8 cellular contexts compared by ENCODE assay signal in the genomic region with DNA sequence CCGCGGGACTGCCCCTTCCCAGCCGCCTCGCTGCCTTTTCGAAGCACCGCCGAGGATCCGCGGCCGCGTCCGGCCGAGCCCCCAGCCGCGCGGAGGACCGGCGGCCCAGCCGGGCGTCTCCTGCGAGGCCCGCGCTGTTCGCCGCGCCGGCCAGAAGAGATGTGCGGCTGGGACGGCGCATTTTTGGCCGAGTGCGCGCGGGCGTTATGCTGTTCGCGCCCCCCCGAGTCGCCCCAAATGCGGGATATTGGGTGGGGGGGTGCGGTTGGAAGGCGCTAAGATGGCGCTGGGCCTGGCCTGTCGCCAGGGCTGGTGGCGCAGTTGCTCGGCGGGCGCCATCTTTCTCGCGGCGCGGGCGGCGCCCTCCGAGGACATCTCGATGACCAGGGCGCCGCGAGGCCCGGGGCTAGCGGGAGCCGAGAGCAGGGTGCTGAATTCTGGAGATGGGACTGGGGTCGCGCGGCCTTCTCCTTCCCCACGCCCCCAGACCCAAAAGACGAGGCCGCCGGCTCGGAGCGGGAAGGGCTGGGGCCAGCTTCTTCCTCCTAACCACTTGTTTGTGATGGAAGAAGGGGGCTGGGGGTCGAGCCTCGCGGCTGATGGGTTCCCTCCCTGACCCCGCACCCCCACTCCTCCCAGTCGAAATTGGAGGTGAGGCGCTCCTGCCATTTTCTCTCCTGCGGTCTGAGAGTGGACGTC. TPM values are rescaled to one million over a fixed set of nuclear protein-coding genes. Genes with fewer than 3 reads are reported as not detected.
A peak's percentile ranks its signal among the peaks of the same experiment; 100 is the strongest.
DNase-seq lines count a peak whose midpoint lies in the region; ATAC-seq, FAIRE-seq and TF ChIP-seq lines count a peak whose summit lies in the region.

No MANE protein-coding gene starts in this region.

- H3K79me2 ChIP-seq in MM.1S (ENCODE audit: low read length), result peaks cover 62% of the 10 kb centered on the region
- peaks cover 50% of the 10 kb centered on the region for H3K79me2 ChIP-seq in astrocyte (ENCODE audit: insufficient read depth, low read length)

- intact Hi-C loops in CD14-positive monocyte (cut with micrococcal nuclease), result loop anchor here (2.0 to 10.0 kb wide), 2 partner anchors 37 to 59 kb away; a partner anchor contains a TSS

- peak overlapping the region in 5 of 7 donors; percentile 92 to 99 (median 98) for H3K27ac Mint-ChIP-seq in CD14-positive monocyte
- peak overlapping the region; percentile 99 for H3K27ac Mint-ChIP-seq in astrocyte (ENCODE audit: unreplicated experiment)

- H3K4me3 Mint-ChIP-seq in CD14-positive monocyte, result no peak overlapping the region
- peak overlapping the region; percentile 97 for H3K4me3 Mint-ChIP-seq in astrocyte (ENCODE audit: unreplicated experiment)

- H3K9me2 ChIP-seq in MM.1S (replicated peaks; ENCODE audit: insufficient read depth, low read length), result no peaks in the 10 kb centered on the region

- ATAC-seq in GM19455 (IDR thresholded peaks at IDR 0.05; ENCODE audit: unreplicated experiment) (peak; percentile 46), HG02884 (IDR thresholded peaks at IDR 0.05; ENCODE audit: unreplicated experiment) (no peak)

- peaks cover 13% of the 10 kb centered on the region for H3K4me1 Mint-ChIP-seq in CD14-positive monocyte
- peaks cover 12% of the 10 kb centered on the region for H3K4me1 Mint-ChIP-seq in astrocyte (ENCODE audit: low read depth, unreplicated experiment)

- peaks cover 9% of the 10 kb centered on the region for H3K4me1 ChIP-seq in MM.1S (ENCODE audit: low read length)
- H3K4me1 ChIP-seq in astrocyte (ENCODE audit: insufficient read depth, low read length), result peaks cover 11% of the 10 kb centered on the region

- H3K4me2 ChIP-seq in MM.1S (ENCODE audit: low read depth, low read length) (peak overlapping the region; percentile 75), astrocyte (ENCODE audit: low read length) (peak overlapping the region; percentile 91)

- TF ChIP-seq CTCF in CD14-positive monocyte (IDR thresholded peaks at IDR 0.05) (no peak), MM.1S (IDR thresholded peaks at IDR 0.05; ENCODE audit: low read length) (no peak), astrocyte (IDR thresholded peaks at IDR 0.05; ENCODE audit: insufficient read depth, low read depth, low read length) (no peak), retinal pigment epithelial cell (conservative IDR thresholded peaks at IDR 0.05; ENCODE audit: low read depth, low read length) (no peak)

- H3K9me3 ChIP-seq in MM.1S (replicated peaks; ENCODE audit: insufficient read depth, low read length) (no peaks in the 10 kb centered on the region), astrocyte (ENCODE audit: insufficient read depth, low read depth, low read length) (no peaks in the 10 kb centered on the region)

- H3K9ac ChIP-seq in MM.1S (ENCODE audit: low read length), result peak overlapping the region; percentile 96
- H3K9ac ChIP-seq in astrocyte (ENCODE audit: low read length), result peak overlapping the region; percentile 100

- H3K36me3 Mint-ChIP-seq in CD14-positive monocyte (peaks cover 0 to 2% of the 10 kb centered on the region in 2 donors), astrocyte (ENCODE audit: low read depth, unreplicated experiment) (no peaks in the 10 kb centered on the region)

- no peaks in the 10 kb centered on the region for H3K27me3 Mint-ChIP-seq in CD14-positive monocyte (ENCODE audit: low read depth in 3 of 3)
- H3K27me3 Mint-ChIP-seq in astrocyte (ENCODE audit: low read depth, unreplicated experiment), result no peaks in the 10 kb centered on the region

- H4K20me1 ChIP-seq in MM.1S (ENCODE audit: insufficient read depth, low read length), result no peaks in the 10 kb centered on the region
- peaks cover 14% of the 10 kb centered on the region for H4K20me1 ChIP-seq in astrocyte (ENCODE audit: insufficient read depth, low read length)

- H3K27me3 ChIP-seq in MM.1S (replicated peaks; ENCODE audit: insufficient read depth, low read length), result no peaks in the 10 kb centered on the region
- H3K27me3 ChIP-seq in astrocyte (ENCODE audit: insufficient read depth, low read length), result no peaks in the 10 kb centered on the region

- peak overlapping the region; percentile 66 for H3K4me3 ChIP-seq in MM.1S (ENCODE audit: low read length)
- H3K4me3 ChIP-seq in astrocyte (ENCODE audit: insufficient read depth, low read depth, low read length), result peak overlapping the region; percentile 94
- H3K4me3 ChIP-seq in retinal pigment epithelial cell (ENCODE audit: low read length), result peak overlapping the region; percentile 66

- H3K27ac ChIP-seq in MM.1S (ENCODE audit: low read length) (peak overlapping the region; percentile 93), astrocyte (ENCODE audit: low read depth, low read length) (peak overlapping the region; percentile 99)

- no peak for FAIRE-seq in astrocyte (lab: Jason Lieb, UNC)

- H3K9me3 Mint-ChIP-seq in CD14-positive monocyte (peaks cover 0 to 2% (median 0%) of the 10 kb centered on the region in 7 donors), astrocyte (ENCODE audit: unreplicated experiment) (no peaks in the 10 kb centered on the region)

- H2AFZ ChIP-seq in MM.1S (ENCODE audit: low read length), result 0 out of 2 replicates have a peak overlapping the region, but pooled peaks have one; percentile 6
- H2AFZ ChIP-seq in astrocyte (ENCODE audit: low read depth, low read length), result peak overlapping the region; percentile 59

- peaks cover 11% of the 10 kb centered on the region; the same call in 1 of the 2 replicates for H3F3A ChIP-seq in MM.1S (ENCODE audit: insufficient read depth, low read length)

- DNase-seq in CD14-positive monocyte (ENCODE audit: low spot score) (peak; percentile 70), MM.1S (peak; percentile 31), T-helper 22 cell (ENCODE audit: low read depth) (peak; percentile 56), astrocyte (ENCODE audit: low read depth) (peak; percentile 33), hippocampal formation (lab: John Stamatoyannopoulos, UW) (peak; percentile 37 to 67), retinal pigment epithelial cell (ENCODE audit: low read depth) (no peak)

- no peaks in the 10 kb centered on the region for H3K36me3 ChIP-seq in MM.1S (replicated peaks; ENCODE audit: insufficient read depth, low read length)
- no peaks in the 10 kb centered on the region for H3K36me3 ChIP-seq in astrocyte (ENCODE audit: insufficient read depth, low read length)

RNA-seq across cellular contexts. Expression of a gene that starts 1.5 kb away (rescaled TPM):
- polyA plus RNA-seq in CD14-positive monocyte, result 1 to 10 TPM; 1.6 to 2.2 TPM
- 5.9 and 7.1 TPM in 2 replicates for total RNA-seq in astrocyte

RNA-seq across cellular contexts. Expression of a gene that starts 37.4 kb away (rescaled TPM):
- 10 to 100 TPM; 30.7 to 31.3 TPM for polyA plus RNA-seq in CD14-positive monocyte
- total RNA-seq in astrocyte, result 25.8 and 27.4 TPM in 2 replicates
